2 cellular contexts compared by ENCODE assay signal in the genomic region with DNA sequence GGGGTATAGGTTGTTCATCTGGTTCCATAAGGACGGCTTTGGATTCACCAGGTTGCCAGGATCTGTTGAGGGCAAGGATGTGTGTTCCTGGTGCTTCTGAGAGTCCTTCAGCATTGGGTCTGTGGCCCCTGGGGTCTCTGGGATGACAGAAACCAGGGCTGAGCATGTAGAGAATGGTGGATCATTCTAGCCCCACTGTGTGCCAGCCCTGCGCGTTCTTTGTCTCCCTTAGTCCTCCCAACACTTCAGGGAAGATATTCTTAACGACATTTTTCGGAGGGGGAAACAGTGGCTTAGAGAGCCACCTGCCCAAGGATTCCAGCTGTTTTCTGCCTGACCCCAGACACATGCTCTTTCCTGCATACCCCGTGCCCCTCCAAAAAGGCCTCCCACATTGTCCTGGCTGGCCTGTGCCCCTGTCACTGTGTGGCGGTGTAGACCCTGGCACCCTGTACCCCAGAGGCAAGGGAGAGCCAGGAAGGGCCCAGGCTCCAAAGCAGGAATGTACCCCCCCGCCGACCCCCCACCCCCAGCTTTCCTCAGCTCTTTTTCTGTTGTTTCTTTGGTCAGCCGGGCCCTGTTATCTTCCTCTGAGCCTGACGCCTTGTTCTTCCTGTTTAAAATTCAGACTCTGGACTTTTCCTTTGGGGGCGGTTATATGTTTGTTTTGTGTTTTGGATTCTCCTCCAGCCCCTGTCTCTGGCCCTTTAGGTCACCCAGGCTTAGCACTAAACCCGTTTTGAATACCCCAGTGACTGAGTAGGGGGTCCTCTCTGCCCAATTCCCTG.
TF ChIP-seq lines count a peak whose summit lies in the region.

No MANE protein-coding gene starts in this region.

TF ChIP-seq in SK-N-SH, 30 proteins besides CTCF, POLR2A, EP300 and RAD21 (continued from another document):
- TF ChIP-seq, protein P1, sequence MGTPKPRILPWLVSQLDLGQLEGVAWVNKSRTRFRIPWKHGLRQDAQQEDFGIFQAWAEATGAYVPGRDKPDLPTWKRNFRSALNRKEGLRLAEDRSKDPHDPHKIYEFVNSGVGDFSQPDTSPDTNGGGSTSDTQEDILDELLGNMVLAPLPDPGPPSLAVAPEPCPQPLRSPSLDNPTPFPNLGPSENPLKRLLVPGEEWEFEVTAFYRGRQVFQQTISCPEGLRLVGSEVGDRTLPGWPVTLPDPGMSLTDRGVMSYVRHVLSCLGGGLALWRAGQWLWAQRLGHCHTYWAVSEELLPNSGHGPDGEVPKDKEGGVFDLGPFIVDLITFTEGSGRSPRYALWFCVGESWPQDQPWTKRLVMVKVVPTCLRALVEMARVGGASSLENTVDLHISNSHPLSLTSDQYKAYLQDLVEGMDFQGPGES (IDR thresholded peaks at IDR 0.05; ENCODE audit: low read depth, low read length), result no peak

TF ChIP-seq in SK-N-SH treated with all-trans-retinoic acid at 6 μM for 48 hours, 23 proteins besides CTCF, POLR2A, EP300 and RAD21 (continued from another document):
- TF ChIP-seq, protein P2, sequence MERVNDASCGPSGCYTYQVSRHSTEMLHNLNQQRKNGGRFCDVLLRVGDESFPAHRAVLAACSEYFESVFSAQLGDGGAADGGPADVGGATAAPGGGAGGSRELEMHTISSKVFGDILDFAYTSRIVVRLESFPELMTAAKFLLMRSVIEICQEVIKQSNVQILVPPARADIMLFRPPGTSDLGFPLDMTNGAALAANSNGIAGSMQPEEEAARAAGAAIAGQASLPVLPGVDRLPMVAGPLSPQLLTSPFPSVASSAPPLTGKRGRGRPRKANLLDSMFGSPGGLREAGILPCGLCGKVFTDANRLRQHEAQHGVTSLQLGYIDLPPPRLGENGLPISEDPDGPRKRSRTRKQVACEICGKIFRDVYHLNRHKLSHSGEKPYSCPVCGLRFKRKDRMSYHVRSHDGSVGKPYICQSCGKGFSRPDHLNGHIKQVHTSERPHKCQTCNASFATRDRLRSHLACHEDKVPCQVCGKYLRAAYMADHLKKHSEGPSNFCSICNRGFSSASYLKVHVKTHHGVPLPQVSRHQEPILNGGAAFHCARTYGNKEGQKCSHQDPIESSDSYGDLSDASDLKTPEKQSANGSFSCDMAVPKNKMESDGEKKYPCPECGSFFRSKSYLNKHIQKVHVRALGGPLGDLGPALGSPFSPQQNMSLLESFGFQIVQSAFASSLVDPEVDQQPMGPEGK (CRISPR knock-in tag; IDR thresholded peaks at IDR 0.05; ENCODE audit: borderline replicate concordance), result no peak
- TF ChIP-seq ZFP3 (CRISPR knock-in tag; IDR thresholded peaks at IDR 0.05) (no peak), ZNF70 (CRISPR knock-in tag; IDR thresholded peaks at IDR 0.05) (no peak), RARB (CRISPR knock-in tag; IDR thresholded peaks at IDR 0.05) (no peak), BACH2 (CRISPR knock-in tag; IDR thresholded peaks at IDR 0.05; ENCODE audit: borderline replicate concordance) (no peak), SNAI2 (CRISPR knock-in tag; IDR thresholded peaks at IDR 0.05) (no peak), ISL1 (CRISPR knock-in tag; IDR thresholded peaks at IDR 0.05) (no peak)
- TF ChIP-seq, protein P3, sequence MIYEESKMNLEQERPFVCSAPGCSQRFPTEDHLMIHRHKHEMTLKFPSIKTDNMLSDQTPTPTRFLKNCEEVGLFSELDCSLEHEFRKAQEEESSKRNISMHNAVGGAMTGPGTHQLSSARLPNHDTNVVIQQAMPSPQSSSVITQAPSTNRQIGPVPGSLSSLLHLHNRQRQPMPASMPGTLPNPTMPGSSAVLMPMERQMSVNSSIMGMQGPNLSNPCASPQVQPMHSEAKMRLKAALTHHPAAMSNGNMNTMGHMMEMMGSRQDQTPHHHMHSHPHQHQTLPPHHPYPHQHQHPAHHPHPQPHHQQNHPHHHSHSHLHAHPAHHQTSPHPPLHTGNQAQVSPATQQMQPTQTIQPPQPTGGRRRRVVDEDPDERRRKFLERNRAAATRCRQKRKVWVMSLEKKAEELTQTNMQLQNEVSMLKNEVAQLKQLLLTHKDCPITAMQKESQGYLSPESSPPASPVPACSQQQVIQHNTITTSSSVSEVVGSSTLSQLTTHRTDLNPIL (CRISPR knock-in tag; IDR thresholded peaks at IDR 0.05; ENCODE audit: low read depth), result no peak
- TF ChIP-seq, protein P4, sequence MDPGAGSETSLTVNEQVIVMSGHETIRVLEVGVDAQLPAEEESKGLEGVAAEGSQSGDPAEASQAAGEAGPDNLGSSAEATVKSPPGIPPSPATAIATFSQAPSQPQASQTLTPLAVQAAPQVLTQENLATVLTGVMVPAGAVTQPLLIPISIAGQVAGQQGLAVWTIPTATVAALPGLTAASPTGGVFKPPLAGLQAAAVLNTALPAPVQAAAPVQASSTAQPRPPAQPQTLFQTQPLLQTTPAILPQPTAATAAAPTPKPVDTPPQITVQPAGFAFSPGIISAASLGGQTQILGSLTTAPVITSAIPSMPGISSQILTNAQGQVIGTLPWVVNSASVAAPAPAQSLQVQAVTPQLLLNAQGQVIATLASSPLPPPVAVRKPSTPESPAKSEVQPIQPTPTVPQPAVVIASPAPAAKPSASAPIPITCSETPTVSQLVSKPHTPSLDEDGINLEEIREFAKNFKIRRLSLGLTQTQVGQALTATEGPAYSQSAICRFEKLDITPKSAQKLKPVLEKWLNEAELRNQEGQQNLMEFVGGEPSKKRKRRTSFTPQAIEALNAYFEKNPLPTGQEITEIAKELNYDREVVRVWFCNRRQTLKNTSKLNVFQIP (CRISPR knock-in tag; IDR thresholded peaks at IDR 0.05; ENCODE audit: borderline replicate concordance, low read depth), result no peak
- TF ChIP-seq, protein P5, sequence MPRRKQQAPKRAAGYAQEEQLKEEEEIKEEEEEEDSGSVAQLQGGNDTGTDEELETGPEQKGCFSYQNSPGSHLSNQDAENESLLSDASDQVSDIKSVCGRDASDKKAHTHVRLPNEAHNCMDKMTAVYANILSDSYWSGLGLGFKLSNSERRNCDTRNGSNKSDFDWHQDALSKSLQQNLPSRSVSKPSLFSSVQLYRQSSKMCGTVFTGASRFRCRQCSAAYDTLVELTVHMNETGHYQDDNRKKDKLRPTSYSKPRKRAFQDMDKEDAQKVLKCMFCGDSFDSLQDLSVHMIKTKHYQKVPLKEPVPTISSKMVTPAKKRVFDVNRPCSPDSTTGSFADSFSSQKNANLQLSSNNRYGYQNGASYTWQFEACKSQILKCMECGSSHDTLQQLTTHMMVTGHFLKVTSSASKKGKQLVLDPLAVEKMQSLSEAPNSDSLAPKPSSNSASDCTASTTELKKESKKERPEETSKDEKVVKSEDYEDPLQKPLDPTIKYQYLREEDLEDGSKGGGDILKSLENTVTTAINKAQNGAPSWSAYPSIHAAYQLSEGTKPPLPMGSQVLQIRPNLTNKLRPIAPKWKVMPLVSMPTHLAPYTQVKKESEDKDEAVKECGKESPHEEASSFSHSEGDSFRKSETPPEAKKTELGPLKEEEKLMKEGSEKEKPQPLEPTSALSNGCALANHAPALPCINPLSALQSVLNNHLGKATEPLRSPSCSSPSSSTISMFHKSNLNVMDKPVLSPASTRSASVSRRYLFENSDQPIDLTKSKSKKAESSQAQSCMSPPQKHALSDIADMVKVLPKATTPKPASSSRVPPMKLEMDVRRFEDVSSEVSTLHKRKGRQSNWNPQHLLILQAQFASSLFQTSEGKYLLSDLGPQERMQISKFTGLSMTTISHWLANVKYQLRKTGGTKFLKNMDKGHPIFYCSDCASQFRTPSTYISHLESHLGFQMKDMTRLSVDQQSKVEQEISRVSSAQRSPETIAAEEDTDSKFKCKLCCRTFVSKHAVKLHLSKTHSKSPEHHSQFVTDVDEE (CRISPR knock-in tag; IDR thresholded peaks at IDR 0.05), result no peak
